Comparison of ENCODE assay signal across 32 cellular contexts in genomic region chr12:108232565-108232964, GRCh38.
A peak's percentile ranks its signal among the peaks of the same experiment; 100 is the strongest.
DNase-seq lines count a peak whose midpoint lies in the region; ATAC-seq and TF ChIP-seq lines count a peak whose summit lies in the region.
"Had no signal": no experiment of that assay in that cellular context is flagged by ENCODE, and none has a peak within 500 bp of the region (broad histone marks: within the 10 kb centered on the region; RNA-seq: fewer than 3 reads in every experiment).

No MANE protein-coding gene starts in this region.

- no peaks in the 10 kb centered on the region for H3K36me3 Mint-ChIP-seq in activated T-cell treated with anti-CD3 and anti-CD28 coated beads, Interleukin-2, amount 50 U/mL, for 4 hours (ENCODE audit: insufficient read depth)
- H3K36me3 Mint-ChIP-seq: naive thymus-derived CD4-positive, alpha-beta T cell; T-cell had no signal

- no peak overlapping the region for H3K4me3 Mint-ChIP-seq in activated T-cell treated with anti-CD3 and anti-CD28 coated beads, Interleukin-2, amount 50 U/mL, for 4 hours
- H3K4me3 Mint-ChIP-seq: activated CD4-positive, alpha-beta T cell treated with anti-CD3 and anti-CD28 coated beads, Interleukin-2, amount 10 ng/mL, durations not matched to agents 24 days and 14 days; GM23338; naive thymus-derived CD4-positive, alpha-beta T cell; stimulated activated naive CD8-positive, alpha-beta T cell treated with anti-CD3 and anti-CD28 coated beads, Interleukin-15, Interleukin-2, amounts not matched to agents 100 ng/mL and 50 ng/mL, for 24 hours; T-cell had no signal

- CTCF ChIA-PET in mammary epithelial cell (lab: Charles Lee; ENCODE audit: low non-redundant PET), result no interaction called here

- no peaks in the 10 kb centered on the region for H3K9me3 Mint-ChIP-seq in activated T-cell treated with anti-CD3 and anti-CD28 coated beads, Interleukin-2, amount 50 U/mL, for 4 hours
- H3K9me3 Mint-ChIP-seq: activated CD4-positive, alpha-beta T cell treated with anti-CD3 and anti-CD28 coated beads, Interleukin-2, amount 10 ng/mL, durations not matched to agents 24 days and 14 days had no signal

- DNase-seq in NCI-H1694 treated with DMSO at 0.1 percent for 48 hours (lab: John Stamatoyannopoulos, UW) (peak; percentile 2), NCI-H1694 (lab: John Stamatoyannopoulos, UW) (no peak), MG63 (peak; percentile 82), mammary epithelial cell (peak; percentile 52), medulla oblongata (ENCODE audit: extremely low spot score) (peak; percentile 12), epidermal melanocyte (ENCODE audit: insufficient read length, low spot score) (no peak), NCI-H345 treated with DMSO at 0.1 percent for 48 hours (lab: John Stamatoyannopoulos, UW; ENCODE audit: unreplicated experiment) (no peak)
- no peak for DNase-seq in activated T-cell treated with anti-CD3 and anti-CD28 coated beads, Interleukin-2, amount 50 U/mL, for 4 hours
- DNase-seq: activated CD4-positive, alpha-beta T cell treated with anti-CD3 and anti-CD28 coated beads, Interleukin-2, amount 10 ng/mL, durations not matched to agents 24 days and 14 days; activated CD8-positive, alpha-beta memory T cell treated with anti-CD3 and anti-CD28 coated beads for 24 hours; activated gamma-delta T cell treated with Interleukin-2 at 50 U/mL for 16 hours; cortex of kidney; effector memory CD4-positive, alpha-beta T cell; esophagus squamous epithelium; foreskin melanocyte; heart right ventricle; KBM-7; kidney; midbrain; naive thymus-derived CD4-positive, alpha-beta T cell; NCI-H1436 treated with DMSO at 0.1 percent for 48 hours; NCI-H526 treated with DMSO at 0.1 percent for 48 hours; Peyer's patch; right cardiac atrium; stimulated activated CD4-positive, alpha-beta T cell treated with anti-CD3 and anti-CD28 coated beads, Interleukin-2, amount 100 ng/mL, for 24 hours; T-cell had no signal

- no peaks in the 10 kb centered on the region for H3K4me1 Mint-ChIP-seq in activated T-cell treated with anti-CD3 and anti-CD28 coated beads, Interleukin-2, amount 50 U/mL, for 4 hours (ENCODE audit: low read depth)
- H3K4me1 Mint-ChIP-seq: activated CD4-positive, alpha-beta T cell treated with anti-CD3 and anti-CD28 coated beads, Interleukin-2, amount 10 ng/mL, durations not matched to agents 24 days and 14 days; naive thymus-derived CD4-positive, alpha-beta T cell; T-cell had no signal

- no peak overlapping the region for H3K27ac ChIP-seq in mammary epithelial cell (ENCODE audit: insufficient read depth, low read depth, low read length)
- H3K27ac ChIP-seq: ascending aorta, cardiac muscle cell, esophagus squamous epithelium, heart right ventricle, Peyer's patch, thoracic aorta, vagina had no signal

- 14% methylated on average over 6 of the region's 6 CpGs for WGBS in mammary epithelial cell (ENCODE audit: low coverage, missing lambda C conversion rate)

- H3K4me3 ChIP-seq in MG63, result no peak overlapping the region
- H3K4me3 ChIP-seq in mammary epithelial cell (replicated peaks in 1 of 3; ENCODE audit: insufficient read depth in 1 of 3, low read depth in 2 of 3, low read length in 3 of 3), result no peak overlapping the region
- H3K4me3 ChIP-seq: ascending aorta, cardiac muscle cell, esophagus squamous epithelium, GM23338, heart right ventricle, Peyer's patch, thoracic aorta, vagina had no signal

- H4K20me1 ChIP-seq in mammary epithelial cell (ENCODE audit: insufficient read depth, low read length), result no peaks in the 10 kb centered on the region

- TF ChIP-seq CTCF in mammary epithelial cell (conservative IDR thresholded peaks at IDR 0.05 in 1 of 2, IDR thresholded peaks at IDR 0.05 in 1 of 2; ENCODE audit: extremely low read depth in 1 of 2, insufficient read depth in 1 of 2, low read depth in 1 of 2, low read length in 2 of 2), result no peak

- no peak overlapping the region for H3K9ac ChIP-seq in mammary epithelial cell (ENCODE audit: insufficient read depth, low read length)

- no peaks in the 10 kb centered on the region; the same call in 1 of the 2 replicates for H3K27me3 ChIP-seq in MG63
- no peaks in the 10 kb centered on the region for H3K27me3 ChIP-seq in mammary epithelial cell (ENCODE audit: insufficient read depth, low read length)
- H3K27me3 ChIP-seq: ascending aorta, cardiac muscle cell, esophagus squamous epithelium, Peyer's patch, vagina had no signal

- H3K36me3 ChIP-seq in MG63 (no peaks in the 10 kb centered on the region), mammary epithelial cell (ENCODE audit: insufficient read depth, low read length) (no peaks in the 10 kb centered on the region)
- H3K36me3 ChIP-seq: ascending aorta, cardiac muscle cell, esophagus squamous epithelium, heart right ventricle, Peyer's patch, thoracic aorta, vagina had no signal

- no peak overlapping the region for H3K4me2 ChIP-seq in mammary epithelial cell (ENCODE audit: insufficient read depth, low read depth, low read length)
- H3K4me2 ChIP-seq: GM23338 had no signal

- dilution Hi-C loops in mammary epithelial cell (cut with HindIII; ENCODE audit: low sequenced_read_pairs), result loop anchor here (5.0 kb wide), 1 partner anchor 35 kb away; no protein-coding TSS in a partner anchor

- H2AFZ ChIP-seq in mammary epithelial cell (ENCODE audit: low read depth, low read length), result no peak overlapping the region
- H2AFZ ChIP-seq: GM23338 had no signal

- BruUV-seq in mammary epithelial cell (replicated peaks; lab: Mats Ljungman, UMichigan), result no TSS peak

- intact Hi-C loops in mammary epithelial cell (cut with micrococcal nuclease), result loop anchor here (5.0 kb wide), 1 partner anchor 265 kb away; no protein-coding TSS in a partner anchor

- H3K9me3 ChIP-seq in MG63 (no peaks in the 10 kb centered on the region), mammary epithelial cell (replicated peaks; ENCODE audit: insufficient read depth, low read length) (no peaks in the 10 kb centered on the region)
- H3K9me3 ChIP-seq: ascending aorta, esophagus squamous epithelium, Peyer's patch, thoracic aorta, vagina had no signal

- in situ Hi-C loops in mammary epithelial cell (cut with MboI; ENCODE audit: low sequenced_read_pairs in 2 of 2), result no loop called here

- H3K4me1 ChIP-seq in mammary epithelial cell (ENCODE audit: insufficient read depth, low read length), result no peaks in the 10 kb centered on the region
- H3K4me1 ChIP-seq: ascending aorta, heart right ventricle, Peyer's patch, vagina had no signal

- ATAC-seq in activated T-cell treated with anti-CD3 and anti-CD28 coated beads, Interleukin-2, amount 50 U/mL, for 4 hours, result no peak
- ATAC-seq: GM23338; naive thymus-derived CD4-positive, alpha-beta T cell; right cardiac atrium; T-cell had no signal

- H3K79me2 ChIP-seq in mammary epithelial cell (ENCODE audit: insufficient read depth, low read length), result no peaks in the 10 kb centered on the region

- H3K27me3 Mint-ChIP-seq in activated T-cell treated with anti-CD3 and anti-CD28 coated beads, Interleukin-2, amount 50 U/mL, for 4 hours (ENCODE audit: low read depth), result peaks cover 13% of the 10 kb centered on the region

Comparison
In these comparisons a context has a peak if more than half of its experiments do, and no peak if none do; other contexts are left out.
1. DNase-seq: peak in NCI-H1694 treated with DMSO at 0.1 percent for 48 hours (single experiment), MG63 (single experiment), mammary epithelial cell (single experiment) and medulla oblongata (single experiment); none in NCI-H1694 (single experiment), epidermal melanocyte (single experiment), activated T-cell treated with anti-CD3 and anti-CD28 coated beads, Interleukin-2, amount 50 U/mL, for 4 hours (single experiment) and NCI-H345 treated with DMSO at 0.1 percent for 48 hours (single experiment).